Comparison of ENCODE assay signal across 15 cellular contexts in genomic region chr19:39264306-39265290, GRCh38. TPM values are rescaled to one million over a fixed set of nuclear protein-coding genes. Genes with fewer than 3 reads are reported as not detected.
DNase-seq lines count a peak whose midpoint lies in the region; ATAC-seq and TF ChIP-seq lines count a peak whose summit lies in the region.
"Had no signal": no experiment of that assay in that cellular context is flagged by ENCODE, and none has a peak within 500 bp of the region (broad histone marks: within the 10 kb centered on the region; RNA-seq: fewer than 3 reads in every experiment).

No MANE protein-coding gene starts in this region.

- TF ChIP-seq EP300 in neural cell (conservative IDR thresholded peaks at IDR 0.05; ENCODE audit: poor library complexity, severe bottlenecking): no peak

- H3K79me2 ChIP-seq in neural cell (replicated peaks; ENCODE audit: insufficient read depth, low read length): no peaks in the 10 kb centered on the region

- H4K20me1 ChIP-seq in neural cell (ENCODE audit: insufficient read depth): no peaks in the 10 kb centered on the region

- H3K36me3 ChIP-seq in HUES48 (ENCODE audit: control insufficient read depth, insufficient read depth, low read length) (no peaks in the 10 kb centered on the region), neural cell (ENCODE audit: insufficient read depth, low read length) (no peaks in the 10 kb centered on the region)
- H3K36me3 ChIP-seq: heart right ventricle, neutrophil had no signal

- H3K27ac ChIP-seq in HUES48 (ENCODE audit: low read depth, low read length) (no peak overlapping the region), neural cell (ENCODE audit: low read length) (no peak overlapping the region)
- H3K27ac ChIP-seq: heart right ventricle, neutrophil had no signal

- H3K4me1 ChIP-seq in HUES48 (ENCODE audit: control insufficient read depth, insufficient read depth, low read length): peaks cover 8% of the 10 kb centered on the region; the same call in 1 of the 2 replicates

- H3K27me3 ChIP-seq in HUES48 (ENCODE audit: control insufficient read depth, insufficient read depth, low read length): peaks cover 54% of the 10 kb centered on the region
- peaks cover 43% of the 10 kb centered on the region for H3K27me3 ChIP-seq in neural cell (ENCODE audit: insufficient read depth, low read depth, low read length)

- peak overlapping the region; percentile 40; the same call in 1 of the 2 replicates for H3K4me3 ChIP-seq in HUES48 (ENCODE audit: low read depth, low read length)
- H3K4me3 ChIP-seq in neural cell (ENCODE audit: low read length): peak overlapping the region; percentile 35
- H3K4me3 ChIP-seq: heart right ventricle had no signal

- no peak overlapping the region for H3K4me2 ChIP-seq in neural cell (ENCODE audit: low read length)

- H3F3A ChIP-seq in neural cell (ENCODE audit: insufficient read depth, low read length, poor library complexity, severe bottlenecking): no peaks in the 10 kb centered on the region

- no peaks in the 10 kb centered on the region for H3K9me2 ChIP-seq in neural cell (ENCODE audit: insufficient read depth, low read length)

- ATAC-seq in left ventricle myocardium superior (peak; percentile 38), GM21528 (IDR thresholded peaks at IDR 0.05; ENCODE audit: low FRiP score, unreplicated experiment) (no peak), HG02938 (IDR thresholded peaks at IDR 0.05; ENCODE audit: unreplicated experiment) (no peak), HG03045 (IDR thresholded peaks at IDR 0.05; ENCODE audit: unreplicated experiment) (no peak)
- ATAC-seq: SK-N-SH treated with all-trans-retinoic acid at 6 μM for 48 hours had no signal

- no peak for TF ChIP-seq CTCF in neural cell (IDR thresholded peaks at IDR 0.05; ENCODE audit: poor library complexity, severe bottlenecking)

- no peak overlapping the region for H2AFZ ChIP-seq in neural cell (ENCODE audit: low read depth, low read length)

- no peak for TF ChIP-seq RAD21 in neural cell (conservative IDR thresholded peaks at IDR 0.05)

- DNase-seq in D341Med (ENCODE audit: low spot score) (peak; percentile 42), left ventricle myocardium superior (peak; percentile 36)
- DNase-seq: activated CD4-positive, alpha-beta T cell treated with anti-CD3 and anti-CD28 coated beads, Interleukin-2, amount 50 U/mL, for 1 hour; activated naive CD8-positive, alpha-beta T cell treated with anti-CD3 and anti-CD28 coated beads for 36 hours; effector memory CD4-positive, alpha-beta T cell; heart right ventricle; Kasumi-1; stimulated activated CD4-positive, alpha-beta T cell treated with anti-CD3 and anti-CD28 coated beads, Interleukin-4, amount 100 ng/mL, for 4 hours had no signal

- H3K9ac ChIP-seq in HUES48 (ENCODE audit: low read depth, low read length) (no peak overlapping the region), neural cell (ENCODE audit: low read length) (no peak overlapping the region)

- intact Hi-C loops in left ventricle myocardium superior (cut with micrococcal nuclease): no loop called here

- H3K9me3 ChIP-seq in HUES48 (ENCODE audit: control insufficient read depth, insufficient read depth, low read length) (no peaks in the 10 kb centered on the region; the same call in 1 of the 2 replicates), neural cell (ENCODE audit: low read length) (no peaks in the 10 kb centered on the region)
- H3K9me3 ChIP-seq: heart right ventricle, neutrophil had no signal

TF ChIP-seq in neural cell, 6 proteins besides CTCF, POLR2A, EP300 and RAD21:
- TF ChIP-seq POLR2AphosphoS5 (IDR thresholded peaks at IDR 0.05): no peak
- no peak for TF ChIP-seq REST (IDR thresholded peaks at IDR 0.05; ENCODE audit: borderline replicate concordance)
- no peak for TF ChIP-seq EZH2 (IDR thresholded peaks at IDR 0.05; ENCODE audit: borderline replicate concordance, insufficient read depth, low read length, poor library complexity, severe bottlenecking)
- TF ChIP-seq MXI1 (conservative IDR thresholded peaks at IDR 0.05; ENCODE audit: poor library complexity, severe bottlenecking): no peak
- no peak for TF ChIP-seq SMC3 (conservative IDR thresholded peaks at IDR 0.05; ENCODE audit: poor library complexity)
- no peak for TF ChIP-seq TAF1 (IDR thresholded peaks at IDR 0.05; ENCODE audit: low read depth)
TF ChIP-seq in neural cell: peak in this region for 0.

RNA-seq across cellular contexts. Expression of gene IFNL2, which starts 3.6 kb away (rescaled TPM):
- not detected for total RNA-seq in left ventricle myocardium superior
- polyA plus RNA-seq in neural cell: not detected in 2 replicates
- not detected in 2 replicates for polyA minus RNA-seq in neural cell
- total RNA-seq: activated naive CD8-positive, alpha-beta T cell treated with anti-CD3 and anti-CD28 coated beads for 36 hours; heart right ventricle had no signal
- polyA plus RNA-seq: heart right ventricle had no signal

RNA-seq across cellular contexts. Expression of gene IFNL4, which starts 15.9 kb away (rescaled TPM):
- total RNA-seq in left ventricle myocardium superior: not detected
- polyA plus RNA-seq in neural cell: not detected in 2 replicates
- not detected in 2 replicates for polyA minus RNA-seq in neural cell
- total RNA-seq: heart right ventricle had no signal
- polyA plus RNA-seq: heart right ventricle had no signal

RNA-seq across cellular contexts. Expression of gene IFNL3, which starts 19.8 kb away (rescaled TPM):
- total RNA-seq in left ventricle myocardium superior: not detected
- not detected in 2 replicates for polyA plus RNA-seq in neural cell
- polyA minus RNA-seq in neural cell: not detected in 2 replicates
- total RNA-seq: activated naive CD8-positive, alpha-beta T cell treated with anti-CD3 and anti-CD28 coated beads for 36 hours; heart right ventricle had no signal
- polyA plus RNA-seq: heart right ventricle had no signal

RNA-seq across cellular contexts. Expression of gene IFNL1, which starts 31.6 kb away (rescaled TPM):
- total RNA-seq in left ventricle myocardium superior: not detected
- not detected in 2 replicates for polyA plus RNA-seq in neural cell
- polyA minus RNA-seq in neural cell: not detected in 2 replicates
- total RNA-seq: activated naive CD8-positive, alpha-beta T cell treated with anti-CD3 and anti-CD28 coated beads for 36 hours; heart right ventricle had no signal
- polyA plus RNA-seq: heart right ventricle had no signal

RNA-seq across cellular contexts. Expression of gene LRFN1, which starts 56.1 kb away (rescaled TPM):
- 0.35 TPM for total RNA-seq in left ventricle myocardium superior
- polyA plus RNA-seq in neural cell: 1.9 and 2.2 TPM in 2 replicates
- 8.5 and 9.5 TPM in 2 replicates for polyA minus RNA-seq in neural cell
